Comparison of ENCODE assay signal across 8 cellular contexts in the genomic region with DNA sequence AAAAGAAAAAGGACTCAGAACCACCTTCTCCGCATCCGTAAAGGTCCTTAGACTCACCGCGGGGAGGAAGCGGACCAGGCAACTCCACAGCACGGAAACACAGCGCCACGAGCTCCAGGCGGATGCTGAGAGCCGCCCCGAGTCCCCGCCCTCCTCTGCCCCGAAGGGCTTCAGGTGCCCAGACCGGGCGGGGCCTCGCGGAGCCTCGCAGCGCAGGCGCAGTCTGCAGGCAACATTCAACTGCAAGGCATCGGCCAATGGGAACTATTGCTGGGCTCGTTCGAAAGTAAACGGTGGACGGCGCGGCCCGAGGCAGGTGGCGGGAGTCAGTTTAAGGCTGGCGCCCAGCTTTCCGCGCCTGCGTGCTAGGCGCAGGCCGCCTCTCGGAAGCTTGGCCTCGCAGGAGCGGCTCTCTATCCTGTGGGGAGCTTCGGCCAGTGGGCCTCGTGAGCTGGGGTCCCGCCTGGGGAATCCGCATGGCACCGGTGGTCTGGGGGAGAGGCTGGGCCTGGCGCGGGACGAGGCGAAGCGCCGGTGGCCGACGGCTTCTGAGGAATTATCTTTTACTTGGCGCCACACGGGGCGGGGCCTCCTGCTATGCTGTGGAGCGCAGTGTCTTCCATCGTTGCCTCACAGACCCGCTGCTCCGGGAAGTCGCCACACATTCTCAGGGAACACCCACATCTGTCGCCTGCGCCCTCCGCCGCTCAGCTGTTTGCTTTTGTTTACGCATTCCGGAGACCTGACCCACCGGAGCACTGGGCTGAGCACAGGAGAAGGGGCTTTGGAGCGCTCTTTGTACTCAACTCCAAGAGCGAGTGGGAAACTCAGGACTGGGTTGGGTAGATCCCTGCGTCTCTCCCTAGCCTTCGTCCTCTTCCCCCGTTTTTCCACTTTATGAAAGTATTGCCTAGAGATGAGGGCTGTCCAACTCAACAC. TPM values are rescaled to one million over a fixed set of nuclear protein-coding genes. Genes with fewer than 3 reads are reported as not detected.
DNase-seq lines count a peak whose midpoint lies in the region; ATAC-seq and TF ChIP-seq lines count a peak whose summit lies in the region.

A gene with protein sequence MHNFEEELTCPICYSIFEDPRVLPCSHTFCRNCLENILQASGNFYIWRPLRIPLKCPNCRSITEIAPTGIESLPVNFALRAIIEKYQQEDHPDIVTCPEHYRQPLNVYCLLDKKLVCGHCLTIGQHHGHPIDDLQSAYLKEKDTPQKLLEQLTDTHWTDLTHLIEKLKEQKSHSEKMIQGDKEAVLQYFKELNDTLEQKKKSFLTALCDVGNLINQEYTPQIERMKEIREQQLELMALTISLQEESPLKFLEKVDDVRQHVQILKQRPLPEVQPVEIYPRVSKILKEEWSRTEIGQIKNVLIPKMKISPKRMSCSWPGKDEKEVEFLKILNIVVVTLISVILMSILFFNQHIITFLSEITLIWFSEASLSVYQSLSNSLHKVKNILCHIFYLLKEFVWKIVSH (minus strand): TSS at position 127 of the 939 bp plus-strand sequence. CDS start 10,603 bp downstream, outside the sequence.

- WGBS in hepatocyte (ENCODE audit: low lambda C conversion rate, missing lambda C conversion rate), result 4% methylated on average over 71 of the region's 71 CpGs
- WGBS in aorta, 2 donors, result 10 to 11% methylated on average over 71 of the region's 71 CpGs

- peaks cover 5% of the 10 kb centered on the region for H3K27me3 Mint-ChIP-seq in T-helper 1 cell treated with Interleukin-12 subunit alpha and Interleukin-12 subunit beta and Interleukin-4 antibody, amounts not matched to agents 30 μg/mL and 1 μg/mL, for 36 hours (ENCODE audit: low read depth)

- H3K4me2 ChIP-seq in hepatocyte, result peak within 1 kb of the TSS; percentile 83

- ATAC-seq in GM21576 (IDR thresholded peaks at IDR 0.05; ENCODE audit: unreplicated experiment) (peak; percentile 95), aorta (ENCODE audit: low FRiP score) (peak; percentile 95)

- peak within 1 kb of the TSS; percentile 94 for H3K27ac Mint-ChIP-seq in T-helper 1 cell treated with Interleukin-12 subunit alpha and Interleukin-12 subunit beta and Interleukin-4 antibody, amounts not matched to agents 30 μg/mL and 1 μg/mL, for 36 hours

- H3K36me3 Mint-ChIP-seq in T-helper 1 cell treated with Interleukin-12 subunit alpha and Interleukin-12 subunit beta and Interleukin-4 antibody, amounts not matched to agents 30 μg/mL and 1 μg/mL, for 36 hours (ENCODE audit: low read depth), result peaks cover 22% of the 10 kb centered on the region

- H4K20me1 ChIP-seq in hepatocyte (ENCODE audit: insufficient read depth, poor library complexity, severe bottlenecking), result no peaks in the 10 kb centered on the region

- no peak for TF ChIP-seq RAD21 in Ishikawa (IDR thresholded peaks at IDR 0.05; ENCODE audit: low read depth)

- intact Hi-C loops in aorta (cut with DNase I), result no loop called here

- peak within 1 kb of the TSS; percentile 93 for H2AFZ ChIP-seq in hepatocyte

- H3K4me1 ChIP-seq in hepatocyte (ENCODE audit: insufficient read depth) (peaks cover 4% of the 10 kb centered on the region), aorta (ENCODE audit: control insufficient read depth in 1 of 2, insufficient read depth in 2 of 2, low read length in 2 of 2) (no peaks in the 10 kb centered on the region)

- H3K9me3 Mint-ChIP-seq in T-helper 1 cell treated with Interleukin-12 subunit alpha and Interleukin-12 subunit beta and Interleukin-4 antibody, amounts not matched to agents 30 μg/mL and 1 μg/mL, for 36 hours, result peaks cover 6% of the 10 kb centered on the region

- peaks cover 37% of the 10 kb centered on the region for H3K79me2 ChIP-seq in hepatocyte

- H3K4me3 Mint-ChIP-seq in T-helper 1 cell treated with Interleukin-12 subunit alpha and Interleukin-12 subunit beta and Interleukin-4 antibody, amounts not matched to agents 30 μg/mL and 1 μg/mL, for 36 hours, result peak within 1 kb of the TSS; percentile 93

- H3K9me3 ChIP-seq in hepatocyte (ENCODE audit: low read depth) (no peaks in the 10 kb centered on the region), aorta (ENCODE audit: control insufficient read depth, low read length) (no peaks in the 10 kb centered on the region)

- H3K36me3 ChIP-seq in hepatocyte (replicated peaks; ENCODE audit: insufficient read depth, low read depth) (no peaks in the 10 kb centered on the region), aorta (ENCODE audit: control insufficient read depth in 1 of 2, insufficient read depth in 2 of 2, low read length in 1 of 2) (no peaks in the 10 kb centered on the region)

- H3K4me1 Mint-ChIP-seq in T-helper 1 cell treated with Interleukin-12 subunit alpha and Interleukin-12 subunit beta and Interleukin-4 antibody, amounts not matched to agents 30 μg/mL and 1 μg/mL, for 36 hours (ENCODE audit: low read depth), result peaks cover 18% of the 10 kb centered on the region

- peak; percentile 14 for TF ChIP-seq CTCF in astrocyte of the cerebellum (IDR thresholded peaks at IDR 0.05; ENCODE audit: low read depth, low read length, missing control alignments)
- no peak for TF ChIP-seq CTCF in hepatocyte (IDR thresholded peaks at IDR 0.05; ENCODE audit: poor library complexity)

- in situ Hi-C loops in astrocyte of the cerebellum (cut with HindIII; ENCODE audit: low sequenced_read_pairs), result no loop called here

- peak within 1 kb of the TSS; percentile 78 for H3K4me3 ChIP-seq in astrocyte of the cerebellum (ENCODE audit: low read depth, low read length)
- H3K4me3 ChIP-seq in hepatocyte, result peak within 1 kb of the TSS; percentile 64
- peak within 1 kb of the TSS; percentile 80 to 84 for H3K4me3 ChIP-seq in aorta (ENCODE audit: low read length in 2 of 2)

- H3K27ac ChIP-seq in hepatocyte (peak within 1 kb of the TSS; percentile 87), aorta (ENCODE audit: low read depth in 1 of 2, low read length in 2 of 2) (peak within 1 kb of the TSS in 1 of 2 donors; percentile 73)

- 0 out of 2 replicates have a peak, but pooled peaks have one; percentile 3 for TF ChIP-seq EP300 in Ishikawa (IDR thresholded peaks at IDR 0.05; ENCODE audit: borderline replicate concordance)

- no peaks in the 10 kb centered on the region for H3K9me2 ChIP-seq in hepatocyte (replicated peaks; ENCODE audit: insufficient read depth)

- H3K27me3 ChIP-seq in hepatocyte (no peaks in the 10 kb centered on the region), aorta (ENCODE audit: control insufficient read depth in 1 of 2, insufficient read depth in 2 of 2, low read length in 1 of 2) (no peaks in the 10 kb centered on the region)

- DNase-seq in D341Med (ENCODE audit: low spot score) (peak; percentile 50), astrocyte of the cerebellum (ENCODE audit: low read depth) (peak; percentile 93), hepatocyte (ENCODE audit: low spot score) (peak; percentile 98), renal cortical epithelial cell (ENCODE audit: low read depth) (peak; percentile 96), aorta (peak; percentile 95)

TF ChIP-seq in Ishikawa, 13 proteins besides CTCF, POLR2A, EP300 and RAD21:
- TF ChIP-seq CEBPB (IDR thresholded peaks at IDR 0.05) (no peak), TAF1 (IDR thresholded peaks at IDR 0.05; ENCODE audit: low read depth) (peak; percentile 62), FOXM1 (IDR thresholded peaks at IDR 0.05; ENCODE audit: borderline replicate concordance, low read depth) (peak; percentile 100), NFIC (IDR thresholded peaks at IDR 0.05) (0 out of 2 replicates have a peak, but pooled peaks have one; percentile 28), TEAD4 (IDR thresholded peaks at IDR 0.05) (0 out of 2 replicates have a peak, but pooled peaks have one; percentile 20), YY1 (IDR thresholded peaks at IDR 0.05; ENCODE audit: low read depth) (peak; percentile 19; the same call in 1 of the 2 replicates)
- TF ChIP-seq, protein P1, sequence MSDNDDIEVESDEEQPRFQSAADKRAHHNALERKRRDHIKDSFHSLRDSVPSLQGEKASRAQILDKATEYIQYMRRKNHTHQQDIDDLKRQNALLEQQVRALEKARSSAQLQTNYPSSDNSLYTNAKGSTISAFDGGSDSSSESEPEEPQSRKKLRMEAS (IDR thresholded peaks at IDR 0.05), result peak; percentile 82
- TF ChIP-seq, protein P2, sequence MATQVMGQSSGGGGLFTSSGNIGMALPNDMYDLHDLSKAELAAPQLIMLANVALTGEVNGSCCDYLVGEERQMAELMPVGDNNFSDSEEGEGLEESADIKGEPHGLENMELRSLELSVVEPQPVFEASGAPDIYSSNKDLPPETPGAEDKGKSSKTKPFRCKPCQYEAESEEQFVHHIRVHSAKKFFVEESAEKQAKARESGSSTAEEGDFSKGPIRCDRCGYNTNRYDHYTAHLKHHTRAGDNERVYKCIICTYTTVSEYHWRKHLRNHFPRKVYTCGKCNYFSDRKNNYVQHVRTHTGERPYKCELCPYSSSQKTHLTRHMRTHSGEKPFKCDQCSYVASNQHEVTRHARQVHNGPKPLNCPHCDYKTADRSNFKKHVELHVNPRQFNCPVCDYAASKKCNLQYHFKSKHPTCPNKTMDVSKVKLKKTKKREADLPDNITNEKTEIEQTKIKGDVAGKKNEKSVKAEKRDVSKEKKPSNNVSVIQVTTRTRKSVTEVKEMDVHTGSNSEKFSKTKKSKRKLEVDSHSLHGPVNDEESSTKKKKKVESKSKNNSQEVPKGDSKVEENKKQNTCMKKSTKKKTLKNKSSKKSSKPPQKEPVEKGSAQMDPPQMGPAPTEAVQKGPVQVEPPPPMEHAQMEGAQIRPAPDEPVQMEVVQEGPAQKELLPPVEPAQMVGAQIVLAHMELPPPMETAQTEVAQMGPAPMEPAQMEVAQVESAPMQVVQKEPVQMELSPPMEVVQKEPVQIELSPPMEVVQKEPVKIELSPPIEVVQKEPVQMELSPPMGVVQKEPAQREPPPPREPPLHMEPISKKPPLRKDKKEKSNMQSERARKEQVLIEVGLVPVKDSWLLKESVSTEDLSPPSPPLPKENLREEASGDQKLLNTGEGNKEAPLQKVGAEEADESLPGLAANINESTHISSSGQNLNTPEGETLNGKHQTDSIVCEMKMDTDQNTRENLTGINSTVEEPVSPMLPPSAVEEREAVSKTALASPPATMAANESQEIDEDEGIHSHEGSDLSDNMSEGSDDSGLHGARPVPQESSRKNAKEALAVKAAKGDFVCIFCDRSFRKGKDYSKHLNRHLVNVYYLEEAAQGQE (IDR thresholded peaks at IDR 0.05; ENCODE audit: low read depth), result no peak

RNA-seq across cellular contexts. Expression of the gene that starts here (rescaled TPM):
- total RNA-seq in hepatocyte, result 9.8 and 14.0 TPM in 2 replicates
- 4.6 and 6.4 TPM in 2 replicates for polyA plus RNA-seq in hepatocyte
- 18.8 and 35.3 TPM in 2 replicates for total RNA-seq in renal cortical epithelial cell
- 1 to 10 TPM; 3.4 to 6.9 TPM for total RNA-seq in aorta
- polyA plus RNA-seq in aorta, result 1 to 10 TPM; 2.5 to 3.4 TPM
